8 cellular contexts compared by ENCODE assay signal in genomic region chr3:143119009-143119914, GRCh38. TPM values are rescaled to one million over a fixed set of nuclear protein-coding genes. Genes with fewer than 3 reads are reported as not detected.
DNase-seq lines count a peak whose midpoint lies in the region; ATAC-seq and TF ChIP-seq lines count a peak whose summit lies in the region.

TSS of gene CHST2 (plus strand) at chr3:143119771. CDS start at chr3:143120817, 1,046 bp downstream.

- ATAC-seq in HG02852 (IDR thresholded peaks at IDR 0.05; ENCODE audit: unreplicated experiment) (peak; percentile 69), left colon (peak; percentile 92)

- TF ChIP-seq CTCF in colonic mucosa (IDR thresholded peaks at IDR 0.05), result no peak

- peak within 1 kb of the TSS; percentile 58 to 74 for H3K9ac ChIP-seq in colonic mucosa (ENCODE audit: low read depth in 2 of 2, low read length in 2 of 2)

- H3K27ac ChIP-seq in colonic mucosa, result peak within 1 kb of the TSS; percentile 61

- no peaks in the 10 kb centered on the region for H3K9me3 ChIP-seq in colonic mucosa

- intact Hi-C loops in colonic mucosa (cut with DNase I), result no loop called here
- intact Hi-C loops in left colon (cut with DNase I, micrococcal nuclease), result no loop called here

- no peaks in the 10 kb centered on the region for H3K4me1 ChIP-seq in colonic mucosa

- DNase-seq in NCI-H510A treated with DMSO at 0.1 percent for 48 hours (lab: John Stamatoyannopoulos, UW), result peak; percentile 32
- DNase-seq in NCI-H510A (lab: John Stamatoyannopoulos, UW), result no peak
- peak; percentile 34 for DNase-seq in NCI-H2081 treated with DMSO at 0.1 percent for 48 hours (lab: John Stamatoyannopoulos, UW)
- DNase-seq in activated CD4-positive, CD25-positive, alpha-beta regulatory T cell treated with anti-CD3 and anti-CD28 coated beads, Interleukin-2, amount 50 U/mL, for 72 hours, result peak; percentile 75
- peak; percentile 67 for DNase-seq in colonic mucosa
- peak; percentile 45 to 74 for DNase-seq in left colon
- peak; percentile 70 for DNase-seq in stimulated activated CD4-positive, alpha-beta T cell treated with anti-CD3 and anti-CD28 coated beads, Interleukin-1b, Interleukin-23, amount 100 ng/mL, for 48 hours

- peaks cover 20% of the 10 kb centered on the region for H3K27me3 ChIP-seq in colonic mucosa

- no peaks in the 10 kb centered on the region for H3K36me3 ChIP-seq in colonic mucosa

- peak within 1 kb of the TSS; percentile 81 for H3K4me3 ChIP-seq in colonic mucosa

RNA-seq across cellular contexts. Expression of gene CHST2, which starts in this region (rescaled TPM):
- 1 to 10 TPM; 1.8 to 2.5 TPM for total RNA-seq in colonic mucosa
- total RNA-seq in left colon, result 1 to 10 TPM; 1.0 to 2.8 TPM
